ENCODE assay signal across 25 cellular contexts in genomic region chr3:135348698-135349097, GRCh38.
"Had no signal": no experiment of that assay in that cellular context is flagged by ENCODE, and none has a peak within 500 bp of the region (broad histone marks: within the 10 kb centered on the region; RNA-seq: fewer than 3 reads in every experiment).

No MANE protein-coding gene starts in this region.

- H3K27ac ChIP-seq: body of pancreas, epithelial cell of prostate, heart left ventricle, WERI-Rb-1 had no signal

- H3K27me3 ChIP-seq: body of pancreas had no signal

- DNase-seq: activated B cell treated with CpG ODN at 0.5 μM for 24 hours; activated CD4-positive, alpha-beta T cell treated with anti-CD3 and anti-CD28 coated beads for 48 hours; activated CD4-positive, alpha-beta T cell treated with anti-CD3 and anti-CD28 coated beads, Interleukin-2, amount 50 U/mL, for 1 hour; activated CD4-positive, alpha-beta T cell treated with anti-CD3 and anti-CD28 coated beads, Interleukin-2, amount 50 U/mL, for 48 hours; activated CD8-positive, alpha-beta memory T cell treated with anti-CD3 and anti-CD28 coated beads for 24 hours; activated CD8-positive, alpha-beta T cell treated with anti-CD3 and anti-CD28 coated beads for 36 hours; activated effector memory CD4-positive, alpha-beta T cell treated with Interleukin-2 at 50 U/mL for 16 hours; activated gamma-delta T cell treated with Interleukin-2 at 50 U/mL for 16 hours; activated naive CD4-positive, alpha-beta T cell treated with anti-CD3 and anti-CD28 coated beads, Interleukin-2, amount 50 U/mL, for 16 hours; activated naive CD4-positive, alpha-beta T cell treated with Interleukin-2 at 50 U/mL for 16 hours; activated T-cell treated with anti-CD3 and anti-CD28 coated beads, Interleukin-2, amount 50 U/mL, for 4 hours; amniotic stem cell; aorta; body of pancreas; caudate nucleus; effector CD8-positive, alpha-beta T cell; foreskin fibroblast; glutamatergic neuron; heart left ventricle; T-helper 17 cell; T1000; WERI-Rb-1 had no signal

- H3K4me1 ChIP-seq: body of pancreas, heart left ventricle had no signal

- H3K36me3 ChIP-seq: heart left ventricle, WERI-Rb-1 had no signal

- H3K4me3 ChIP-seq: body of pancreas, heart left ventricle had no signal

- H3K9me3 ChIP-seq: body of pancreas, heart left ventricle had no signal

- ATAC-seq: activated CD4-positive, CD25-positive, alpha-beta regulatory T cell treated with anti-CD3 and anti-CD28 coated beads, Interleukin-2, amount 50 U/mL, for 24 hours; activated CD8-positive, alpha-beta T cell treated with anti-CD3 and anti-CD28 coated beads for 36 hours; activated T-cell treated with anti-CD3 and anti-CD28 coated beads, Interleukin-2, amount 50 U/mL, for 4 hours; activated T-helper 17 cell treated with anti-CD3 and anti-CD28 coated beads, Interleukin-2, amount 50 U/mL, for 72 hours; body of pancreas; heart left ventricle; T-helper 17 cell had no signal
